8 cellular contexts compared by ENCODE assay signal in genomic region chr1:165630629-165631402, GRCh38. TPM values are rescaled to one million over a fixed set of nuclear protein-coding genes. Genes with fewer than 3 reads are reported as not detected.
DNase-seq lines count a peak whose midpoint lies in the region; ATAC-seq, FAIRE-seq and TF ChIP-seq lines count a peak whose summit lies in the region.

Gene MGST3, plus strand, starts transcription at chr1:165631234. Its CDS starts 18,614 bp downstream, at chr1:165649848.

- H3K4me1 ChIP-seq in IMR-90 (ENCODE audit: control insufficient read depth, insufficient read depth, low read length), result peaks cover 2% of the 10 kb centered on the region
- peaks cover 53% of the 10 kb centered on the region for H3K4me1 ChIP-seq in OCI-LY7 (ENCODE audit: insufficient read depth, low read length, poor library complexity, severe bottlenecking)
- peaks cover 19% of the 10 kb centered on the region for H3K4me1 ChIP-seq in endothelial cell of umbilical vein (ENCODE audit: control insufficient read depth, extremely low read depth, insufficient read depth, low read length)

- H3K18ac ChIP-seq in IMR-90 (ENCODE audit: low read depth, low read length), result peak within 1 kb of the TSS; percentile 94

- peak within 1 kb of the TSS; percentile 90 for H2BK5ac ChIP-seq in IMR-90 (ENCODE audit: low read depth, low read length, poor library complexity, severe bottlenecking)

- CTCF ChIA-PET in IMR-90 (lab: Yijun Ruan, JAX), result no interaction called here
- CTCF ChIA-PET in OCI-LY7 (lab: Charles Lee; ENCODE audit: unreplicated experiment), result no interaction called here
- CTCF ChIA-PET in endothelial cell of umbilical vein (lab: Charles Lee), result interaction anchor here (1.0 to 3.3 kb wide), 5 partner anchors 17 to 238 kb away, joined by 3 to 20 read pairs (median 5); no protein-coding TSS in a partner anchor

- H2BK20ac ChIP-seq in IMR-90 (ENCODE audit: low read depth, low read length), result peak within 1 kb of the TSS; percentile 99

- H3K14ac ChIP-seq in IMR-90 (replicated peaks; ENCODE audit: low read depth, low read length), result peak within 1 kb of the TSS; percentile 99

- H3K9ac ChIP-seq in IMR-90 (ENCODE audit: low read depth, low read length) (peak within 1 kb of the TSS; percentile 82), endothelial cell of umbilical vein (replicated peaks; ENCODE audit: extremely low read depth, insufficient read depth, low read length) (peak within 1 kb of the TSS; percentile 76)

- DNase-seq in DMS114 treated with DMSO at 0.1 percent for 48 hours (lab: John Stamatoyannopoulos, UW; ENCODE audit: unreplicated experiment) (peak; percentile 90), IMR-90 (peak; percentile 95), OCI-LY7 (ENCODE audit: low spot score) (peak; percentile 97), activated T-cell treated with anti-CD3 and anti-CD28 coated beads for 1 hour (ENCODE audit: low read depth) (peak; percentile 86), endothelial cell of umbilical vein (ENCODE audit: low read depth, low spot score) (peak; percentile 97), mesothelial cell of epicardium (ENCODE audit: low spot score in 2 of 2, unreplicated experiment in 2 of 2) (peak; percentile 84 to 88)
- DNase-seq in stimulated activated CD8-positive, alpha-beta memory T cell treated with anti-CD3 and anti-CD28 coated beads, Interleukin-15, amount 100 ng/mL, for 48 hours (ENCODE audit: low read depth in 2 of 2), result peak; percentile 93 to 94

- peak within 1 kb of the TSS; percentile 84 for H4K5ac ChIP-seq in IMR-90 (ENCODE audit: low read depth, low read length)

- H3K9me3 Mint-ChIP-seq in mesothelial cell of epicardium, result no peaks in the 10 kb centered on the region

- H3K79me1 ChIP-seq in IMR-90 (ENCODE audit: low read depth in 1 of 2, low read length in 2 of 2), result peaks cover 9 to 44% of the 10 kb centered on the region in 2 experiments

- dilution Hi-C loops in IMR-90 (cut with HindIII; ENCODE audit: low sequenced_read_pairs, unreplicated experiment), result no loop called here
- dilution Hi-C loops in endothelial cell of umbilical vein (cut with MboI; ENCODE audit: extremely low pct_ligation_motif_present, low sequenced_read_pairs), result no loop called here

- H2AFZ ChIP-seq in IMR-90 (replicated peaks; ENCODE audit: low read length, poor library complexity) (peak within 1 kb of the TSS; percentile 98), OCI-LY7 (ENCODE audit: low read length) (peak within 1 kb of the TSS; percentile 91), endothelial cell of umbilical vein (ENCODE audit: low read depth, low read length) (peak within 1 kb of the TSS; percentile 94)

- H3K23ac ChIP-seq in IMR-90 (ENCODE audit: low read depth, low read length), result peak within 1 kb of the TSS; percentile 98

- H3K9me2 ChIP-seq in OCI-LY7 (ENCODE audit: insufficient read depth, low read length), result no peaks in the 10 kb centered on the region

- peak within 1 kb of the TSS; percentile 97 for H3K56ac ChIP-seq in IMR-90 (ENCODE audit: extremely low read depth, insufficient read depth, low read length)

- H2AK9ac ChIP-seq in IMR-90 (replicated peaks; ENCODE audit: low read depth, low read length, poor library complexity), result peak within 1 kb of the TSS; percentile 87

- H3K79me2 ChIP-seq in OCI-LY7 (ENCODE audit: insufficient read depth, low read depth, low read length), result peaks cover 33% of the 10 kb centered on the region
- peaks cover 27% of the 10 kb centered on the region for H3K79me2 ChIP-seq in endothelial cell of umbilical vein (ENCODE audit: control insufficient read depth, insufficient read depth, low read length)

- TF ChIP-seq RAD21 in IMR-90 (IDR thresholded peaks at IDR 0.05; ENCODE audit: low read length), result no peak

- WGBS in IMR-90 (ENCODE audit: extremely low coverage in 2 of 2, insufficient read length in 1 of 2), 2 experiments, result 2% methylated on average over 25 of the region's 58 CpGs; no CpG with 5 or more reads in 1 of the 2 experiments

- ATAC-seq in GM21529 (IDR thresholded peaks at IDR 0.05; ENCODE audit: unreplicated experiment) (peak; percentile 76), IMR-90 (ENCODE audit: low read depth) (peak; percentile 93)

- BruUV-seq in IMR-90 (replicated peaks; lab: Mats Ljungman, UMichigan) (no TSS peak), OCI-LY7 (replicated peaks; lab: Mats Ljungman, UMichigan) (no TSS peak), endothelial cell of umbilical vein (replicated peaks; lab: Mats Ljungman, UMichigan) (no TSS peak)

- H4K8ac ChIP-seq in IMR-90 (ENCODE audit: low read depth in 2 of 2, low read length in 2 of 2), result peak within 1 kb of the TSS; percentile 19 to 99

- H3K9me3 ChIP-seq in IMR-90 (ENCODE audit: control insufficient read depth, insufficient read depth, low read length) (no peaks in the 10 kb centered on the region), OCI-LY7 (ENCODE audit: low read length) (no peaks in the 10 kb centered on the region), endothelial cell of umbilical vein (replicated peaks; ENCODE audit: control insufficient read depth, insufficient read depth, low read length) (no peaks in the 10 kb centered on the region)

- no peaks in the 10 kb centered on the region; the same call in none of the 2 replicates for H3K9me1 ChIP-seq in IMR-90 (ENCODE audit: insufficient read depth, low read length)
- H3K9me1 ChIP-seq in endothelial cell of umbilical vein (replicated peaks; ENCODE audit: control insufficient read depth, extremely low read depth, insufficient read depth, low read length), result no peaks in the 10 kb centered on the region

- TF ChIP-seq POLR2A in IMR-90 (IDR thresholded peaks at IDR 0.05; ENCODE audit: low read depth, low read length) (peak; percentile 42; the same call in 1 of the 2 replicates), endothelial cell of umbilical vein (IDR thresholded peaks at IDR 0.05; ENCODE audit: low read depth, low read length) (peak; percentile 86)

- in situ Hi-C loops in IMR-90 (cut with MboI; ENCODE audit: low sequenced_read_pairs), result no loop called here

- peak within 1 kb of the TSS; percentile 97; the same call in 2 of the 3 replicates for H2BK15ac ChIP-seq in IMR-90 (ENCODE audit: low read depth, low read length)

- intact Hi-C loops in IMR-90 (cut with micrococcal nuclease) (loop anchor here (1.0 to 10.0 kb wide), 3 partner anchors 30 to 268 kb away; partner anchors contain the start of gene UCK2), OCI-LY7 (cut with micrococcal nuclease; ENCODE audit: unreplicated experiment) (loop anchor here (1.0 to 10.0 kb wide), 4 partner anchors 30 to 198 kb away; partner anchors contain the start of genes ALDH9A1 and TMCO1), endothelial cell of umbilical vein (cut with micrococcal nuclease) (loop anchor here (1.0 kb wide), 5 partner anchors 30 to 196 kb away; partner anchors contain the start of genes ALDH9A1, TMCO1 and UCK2)

- H2BK120ac ChIP-seq in IMR-90 (ENCODE audit: low read depth, low read length), result peak within 1 kb of the TSS; percentile 99

- peaks cover 32% of the 10 kb centered on the region for H3K4me1 Mint-ChIP-seq in mesothelial cell of epicardium

- POLR2A ChIA-PET in IMR-90 (lab: Charles Lee; ENCODE audit: unreplicated experiment), result no interaction called here
- POLR2A ChIA-PET in OCI-LY7 (lab: Charles Lee), result interaction anchor here (0.6 to 2.7 kb wide), 6 partner anchors 9 to 29 kb away, joined by 3 to 12 read pairs (median 4); no protein-coding TSS in a partner anchor
- POLR2A ChIA-PET in endothelial cell of umbilical vein (lab: Charles Lee), result no interaction called here

- H3K27ac ChIP-seq in IMR-90 (ENCODE audit: insufficient read depth, low read length) (peak within 1 kb of the TSS; percentile 88), OCI-LY7 (ENCODE audit: low read depth, low read length, poor library complexity, severe bottlenecking) (peak within 1 kb of the TSS; percentile 77), endothelial cell of umbilical vein (ENCODE audit: insufficient read depth, low read depth, low read length) (peak within 1 kb of the TSS; percentile 73)

- H3K4ac ChIP-seq in IMR-90 (ENCODE audit: low read depth, low read length), result peak within 1 kb of the TSS; percentile 98

- H3K36me3 ChIP-seq in IMR-90 (ENCODE audit: control insufficient read depth, insufficient read depth, low read length), result no peaks in the 10 kb centered on the region; the same call in 1 of the 2 replicates
- no peaks in the 10 kb centered on the region for H3K36me3 ChIP-seq in OCI-LY7 (ENCODE audit: insufficient read depth, low read length)
- no peaks in the 10 kb centered on the region for H3K36me3 ChIP-seq in endothelial cell of umbilical vein (ENCODE audit: control insufficient read depth in 2 of 2, extremely low read depth in 1 of 2, insufficient read depth in 2 of 2, low read length in 2 of 2)

- H3K27me3 ChIP-seq in IMR-90 (ENCODE audit: control insufficient read depth, insufficient read depth, low read length), result no peaks in the 10 kb centered on the region
- peaks cover 4 to 9% of the 10 kb centered on the region in 2 experiments for H3K27me3 ChIP-seq in endothelial cell of umbilical vein (ENCODE audit: control insufficient read depth in 2 of 2, insufficient read depth in 2 of 2, low read length in 2 of 2)

- peaks cover 36% of the 10 kb centered on the region for H4K20me1 ChIP-seq in IMR-90 (ENCODE audit: insufficient read depth, low read length)
- no peaks in the 10 kb centered on the region for H4K20me1 ChIP-seq in OCI-LY7 (ENCODE audit: insufficient read depth, low read length)
- no peaks in the 10 kb centered on the region for H4K20me1 ChIP-seq in endothelial cell of umbilical vein (replicated peaks; ENCODE audit: control insufficient read depth, extremely low read depth, insufficient read depth, low read length)

- TF ChIP-seq CTCF in IMR-90 (conservative IDR thresholded peaks at IDR 0.05; ENCODE audit: low read depth, low read length) (no peak), OCI-LY7 (conservative IDR thresholded peaks at IDR 0.05; ENCODE audit: low read length) (no peak), endothelial cell of umbilical vein (IDR thresholded peaks at IDR 0.05; ENCODE audit: extremely low read depth in 1 of 2, insufficient read depth in 1 of 2, low read depth in 1 of 2, low read length in 2 of 2) (no peak), mesothelial cell of epicardium (IDR thresholded peaks at IDR 0.05; ENCODE audit: unreplicated experiment) (no peak)

- peak within 1 kb of the TSS; percentile 74 for H3K4me3 ChIP-seq in IMR-90 (ENCODE audit: insufficient read depth, low read depth, low read length)
- peak within 1 kb of the TSS; percentile 88 for H3K4me3 ChIP-seq in OCI-LY7 (ENCODE audit: low read depth, low read length, poor library complexity, severe bottlenecking)
- peak within 1 kb of the TSS; percentile 88 to 94 (median 89) for H3K4me3 ChIP-seq in endothelial cell of umbilical vein (replicated peaks in 1 of 3; ENCODE audit: insufficient read depth in 1 of 3, low read depth in 1 of 3, low read length in 3 of 3)

- FAIRE-seq in endothelial cell of umbilical vein (lab: Jason Lieb, UNC), result peak; percentile 94

- H3K4me3 Mint-ChIP-seq in mesothelial cell of epicardium, result no peak within 1 kb of the TSS

- H3K36me3 Mint-ChIP-seq in mesothelial cell of epicardium, result no peaks in the 10 kb centered on the region

- H3K27ac Mint-ChIP-seq in mesothelial cell of epicardium, result no peak within 1 kb of the TSS

- H2AK5ac ChIP-seq in IMR-90 (ENCODE audit: low read depth, low read length), result peak within 1 kb of the TSS; percentile 29; the same call in 1 of the 2 replicates

- H3K4me2 ChIP-seq in IMR-90 (ENCODE audit: low read depth, low read length) (peak within 1 kb of the TSS; percentile 95), OCI-LY7 (ENCODE audit: low read length) (peak within 1 kb of the TSS; percentile 97), endothelial cell of umbilical vein (ENCODE audit: insufficient read depth, low read length) (peak within 1 kb of the TSS; percentile 87)

- peak within 1 kb of the TSS; percentile 98 for H4K91ac ChIP-seq in IMR-90 (ENCODE audit: insufficient read depth, low read depth, low read length)

- no peaks in the 10 kb centered on the region for H3K27me3 Mint-ChIP-seq in mesothelial cell of epicardium (ENCODE audit: low read depth)

RNA-seq across cellular contexts. Expression of gene MGST3, which starts in this region (rescaled TPM):
- total RNA-seq in IMR-90 (2012; rRNA removed), result 132 and 159 TPM in 2 replicates
- polyA plus RNA-seq in IMR-90 (2012; rRNA removed), result 213 and 284 TPM in 2 replicates
- 205 and 256 TPM in 2 replicates for polyA plus RNA-seq in IMR-90 (2012; cell fraction: cytosol; rRNA removed)
- polyA plus RNA-seq in IMR-90 (2012; cell fraction: nucleus; rRNA removed; ENCODE audit: low replicate concordance), result 46.8 and 155 TPM in 2 replicates
- 95.7 and 127 TPM in 2 replicates for total RNA-seq in OCI-LY7 (2014; rRNA removed; shearing (Covaris generic))
- 115 and 124 TPM in 2 replicates for total RNA-seq in OCI-LY7 (2022)
- total RNA-seq in endothelial cell of umbilical vein, result 164 and 196 TPM in 2 replicates
- 280 and 288 TPM in 2 replicates for polyA plus RNA-seq in endothelial cell of umbilical vein
- polyA plus RNA-seq in endothelial cell of umbilical vein (2011; cell fraction: cytosol; rRNA removed), result 215 and 224 TPM in 2 replicates
- polyA plus RNA-seq in endothelial cell of umbilical vein (2011; cell fraction: nucleus; rRNA removed), result 97.5 and 118 TPM in 2 replicates
- 177 and 191 TPM in 2 replicates for polyA plus RNA-seq in endothelial cell of umbilical vein (2012)
- 108 and 135 TPM in 2 replicates for polyA minus RNA-seq in endothelial cell of umbilical vein
- polyA minus RNA-seq in endothelial cell of umbilical vein (2011; cell fraction: cytosol; rRNA and poly(A)+ RNA removed), result 50.9 TPM
- polyA minus RNA-seq in endothelial cell of umbilical vein (2011; cell fraction: nucleus; rRNA and poly(A)+ RNA removed), result 29.8 and 38.1 TPM in 2 replicates
- total RNA-seq in mesothelial cell of epicardium, result 126 to 130 TPM (median 126 TPM) in 3 replicates

Comparison
In these comparisons a context has a peak if more than half of its experiments do, and no peak if none do; other contexts are left out.
1. Peak in every context shown above with its lines: DNase-seq, ATAC-seq, H3K4me3 ChIP-seq and H3K27ac ChIP-seq.